In the genomic region with DNA sequence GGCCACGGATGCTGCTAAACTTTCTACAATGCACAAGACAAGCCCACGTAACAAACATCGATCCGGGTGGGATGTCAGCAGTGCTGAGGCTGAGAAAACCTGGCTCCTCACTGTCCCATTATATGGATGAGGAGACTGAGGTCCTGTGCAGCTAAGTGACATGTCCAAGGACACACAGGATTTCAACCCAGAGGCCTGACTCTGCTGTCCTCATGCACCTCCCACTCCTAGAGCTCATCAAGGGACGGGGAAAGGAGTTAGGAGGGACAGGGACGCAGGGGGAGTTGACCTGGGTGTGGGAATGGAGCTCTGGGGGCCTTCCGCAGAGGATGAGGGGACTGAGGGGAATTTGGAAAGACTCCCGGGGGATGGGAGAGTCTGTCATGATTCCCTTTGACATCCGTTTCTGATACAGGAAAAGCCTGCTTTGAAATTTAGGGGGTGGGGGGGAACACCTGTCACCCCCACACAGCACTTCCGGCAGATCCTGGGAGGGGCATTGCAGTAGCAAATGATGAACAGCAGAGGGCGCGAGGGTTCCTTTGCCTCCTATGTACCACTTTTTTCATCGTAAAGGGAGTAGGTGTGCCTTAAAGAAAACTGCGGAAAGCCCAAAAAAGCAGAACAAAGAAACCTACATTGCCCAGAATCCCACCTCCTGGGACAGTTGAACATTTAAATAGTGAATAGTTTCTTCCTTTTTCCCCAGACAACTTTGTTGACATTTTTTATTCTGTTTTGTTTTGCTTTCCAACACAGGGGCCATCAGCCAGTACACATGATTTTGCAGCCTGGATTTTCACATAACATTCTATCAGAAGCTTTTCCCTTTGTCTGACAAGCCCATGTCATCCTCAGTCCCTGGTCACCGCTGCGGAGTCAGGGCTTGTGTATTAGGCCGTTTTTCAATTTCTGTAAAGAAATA, we compare ENCODE assay signal across 8 cellular contexts. TPM values are rescaled to one million over a fixed set of nuclear protein-coding genes. Genes with fewer than 3 reads are reported as not detected.
DNase-seq lines count a peak whose midpoint lies in the region; ATAC-seq and TF ChIP-seq lines count a peak whose summit lies in the region.

No MANE protein-coding gene starts in this region.

- H3K27ac ChIP-seq in Karpas-422 (ENCODE audit: low read length) (no peak overlapping the region), Peyer's patch (no peak overlapping the region), foreskin keratinocyte (no peak overlapping the region), aorta (ENCODE audit: low read depth in 1 of 2, low read length in 2 of 2) (no peak overlapping the region)

- intact Hi-C loops in posterior cingulate gyrus (cut with DNase I): loop anchor here (10.0 kb wide), 1 partner anchor 397 kb away; no protein-coding TSS in a partner anchor
- intact Hi-C loops in aorta (cut with DNase I): loop anchor here (2.0 to 10.0 kb wide), 4 partner anchors 391 to 857 kb away; no protein-coding TSS in a partner anchor

- H3K4me1 ChIP-seq in Karpas-422 (ENCODE audit: low read length): peaks cover 17% of the 10 kb centered on the region
- H3K4me1 ChIP-seq in Peyer's patch: no peaks in the 10 kb centered on the region
- no peaks in the 10 kb centered on the region for H3K4me1 ChIP-seq in foreskin keratinocyte
- no peaks in the 10 kb centered on the region for H3K4me1 ChIP-seq in aorta (ENCODE audit: control insufficient read depth in 1 of 2, insufficient read depth in 2 of 2, low read length in 2 of 2)

- no peaks in the 10 kb centered on the region for H3K79me2 ChIP-seq in Karpas-422 (ENCODE audit: low read length)

- WGBS in aorta, 2 donors: 56 to 61% methylated on average over 17 of the region's 17 CpGs

- no peak for TF ChIP-seq POLR2A in Peyer's patch (IDR thresholded peaks at IDR 0.05)

- H3K9me3 ChIP-seq in Karpas-422 (ENCODE audit: low read length) (no peaks in the 10 kb centered on the region), Peyer's patch (no peaks in the 10 kb centered on the region), aorta (ENCODE audit: control insufficient read depth, low read length) (no peaks in the 10 kb centered on the region)

- H3K9ac ChIP-seq in Karpas-422 (ENCODE audit: low read length): no peak overlapping the region

- no peak overlapping the region for H3K4me3 ChIP-seq in Karpas-422 (ENCODE audit: low read length)
- no peak overlapping the region for H3K4me3 ChIP-seq in Peyer's patch
- no peak overlapping the region for H3K4me3 ChIP-seq in aorta (ENCODE audit: low read length in 2 of 2)

- H3K9me2 ChIP-seq in Karpas-422 (replicated peaks; ENCODE audit: insufficient read depth, low read length): no peaks in the 10 kb centered on the region

- H3K36me3 ChIP-seq in Karpas-422 (ENCODE audit: insufficient read depth, low read length) (no peaks in the 10 kb centered on the region), Peyer's patch (no peaks in the 10 kb centered on the region), aorta (ENCODE audit: control insufficient read depth in 1 of 2, insufficient read depth in 2 of 2, low read length in 1 of 2) (no peaks in the 10 kb centered on the region)

- H3K4me2 ChIP-seq in Karpas-422 (ENCODE audit: low read depth, low read length, poor library complexity, severe bottlenecking): no peak overlapping the region

- 0 out of 2 replicates have a peak, but pooled peaks cover 6% of the 10 kb centered on the region for H4K20me1 ChIP-seq in Karpas-422 (ENCODE audit: insufficient read depth, low read depth, low read length)

- peak in 5 of 6 experiments; percentile 35 to 79 (median 77) for TF ChIP-seq CTCF in Peyer's patch (IDR thresholded peaks at IDR 0.05)
- peak; percentile 87 for TF ChIP-seq CTCF in foreskin keratinocyte (conservative IDR thresholded peaks at IDR 0.05)

- H3K27me3 ChIP-seq in Karpas-422 (ENCODE audit: low read length): no peaks in the 10 kb centered on the region
- H3K27me3 ChIP-seq in Peyer's patch: no peaks in the 10 kb centered on the region
- no peaks in the 10 kb centered on the region for H3K27me3 ChIP-seq in foreskin keratinocyte
- no peaks in the 10 kb centered on the region for H3K27me3 ChIP-seq in aorta (ENCODE audit: control insufficient read depth in 1 of 2, insufficient read depth in 2 of 2, low read length in 1 of 2)

- H2AFZ ChIP-seq in Karpas-422 (ENCODE audit: low read length): no peak overlapping the region

- ATAC-seq in foreskin keratinocyte (peak; percentile 48), aorta (ENCODE audit: low FRiP score) (peak; percentile 81), HG02981 (IDR thresholded peaks at IDR 0.05; ENCODE audit: unreplicated experiment) (no peak)

- DNase-seq in DMS 273 treated with DMSO at 0.1 percent for 48 hours (lab: John Stamatoyannopoulos, UW) (peak; percentile 41), Karpas-422 (peak; percentile 90), Peyer's patch (peak in 2 of 3 donors; percentile 59 to 77), foreskin keratinocyte (peak in 1 of 2 donors; percentile 10), posterior cingulate gyrus (peak in 7 of 10 donors; percentile 36 to 91 (median 46)), aorta (peak in 1 of 2 donors; percentile 85)
- peak; percentile 26 for DNase-seq in activated T-helper 9 cell treated with anti-CD3 and anti-CD28 coated beads, Interleukin-2, amount 50 U/mL, for 16 hours (ENCODE audit: low read depth)

RNA-seq across cellular contexts. Expression of a gene that starts 48.6 kb away (rescaled TPM):
- total RNA-seq in Karpas-422 (2014; rRNA removed; shearing (Covaris generic); ENCODE audit: low replicate concordance): not detected in 2 replicates
- total RNA-seq in Peyer's patch: 10 to 100 TPM in 3 of 4 donors, 1 to 10 TPM in 1; 8.3 to 19.0 (median 15.4) TPM
- 0.11 and 0.37 TPM in 2 replicates for total RNA-seq in foreskin keratinocyte
- 0.11 and 0.18 TPM in 2 replicates for polyA plus RNA-seq in foreskin keratinocyte
- total RNA-seq in aorta: 10 to 100 TPM; 13.9 to 25.6 TPM
- polyA plus RNA-seq in aorta: 1 to 10 TPM; 3.5 to 9.7 TPM
